ENCODE assay signal across 8 cellular contexts in genomic region chr5:77851229-77852067, GRCh38.
DNase-seq lines count a peak whose midpoint lies in the region; ATAC-seq and TF ChIP-seq lines count a peak whose summit lies in the region.

No MANE protein-coding gene starts in this region.

- H3K36me3 Mint-ChIP-seq in WTC11 (no peaks in the 10 kb centered on the region), nephron progenitor cell (ENCODE audit: low read depth) (no peaks in the 10 kb centered on the region)

- ATAC-seq in WTC11 (peak; percentile 6), GM18873 (IDR thresholded peaks at IDR 0.05; ENCODE audit: low FRiP score, unreplicated experiment) (no peak)

- DNase-seq in DMS53 (lab: John Stamatoyannopoulos, UW) (peak; percentile 81), DMS53 treated with DMSO at 0.1 percent for 48 hours (lab: John Stamatoyannopoulos, UW; ENCODE audit: unreplicated experiment) (no peak), WTC11 (ENCODE audit: low spot score) (peak; percentile 57), fibroblast of pulmonary artery (ENCODE audit: low read depth) (peak; percentile 22), nephron progenitor cell (peak; percentile 61), GOT3 (lab: John Stamatoyannopoulos, UW) (no peak), SIG-M5 treated with dmso at 0.1 percent for 504 hours (lab: John Stamatoyannopoulos, UW; ENCODE audit: unreplicated experiment) (no peak)

- POLR2A ChIA-PET in WTC11 (lab: Charles Lee) = no interaction called here

- H3K9me3 Mint-ChIP-seq in WTC11 (no peaks in the 10 kb centered on the region), nephron progenitor cell (no peaks in the 10 kb centered on the region)

- H3K27me3 Mint-ChIP-seq in WTC11 (ENCODE audit: low read depth) (peaks cover 98% of the 10 kb centered on the region), nephron progenitor cell (ENCODE audit: low read depth, poor library complexity) (peaks cover 49% of the 10 kb centered on the region)

- H3K4me3 ChIP-seq in fibroblast of pulmonary artery (replicated peaks; ENCODE audit: low read depth, low read length) = peak overlapping the region; percentile 58

- no peak for TF ChIP-seq CTCF in WTC11 (IDR thresholded peaks at IDR 0.05)
- no peak for TF ChIP-seq CTCF in fibroblast of pulmonary artery (IDR thresholded peaks at IDR 0.05; ENCODE audit: low read length, missing control alignments)
- TF ChIP-seq CTCF in nephron progenitor cell (IDR thresholded peaks at IDR 0.05) = no peak

- H3K4me3 Mint-ChIP-seq in WTC11 (peak overlapping the region; percentile 71), nephron progenitor cell (peak overlapping the region; percentile 84)

- H3K4me1 Mint-ChIP-seq in WTC11 (peaks cover 53% of the 10 kb centered on the region), nephron progenitor cell (peaks cover 88% of the 10 kb centered on the region)

- CTCF ChIA-PET in WTC11 (lab: Charles Lee) = no interaction called here

- no peak overlapping the region for H3K27ac Mint-ChIP-seq in WTC11
- H3K27ac Mint-ChIP-seq in nephron progenitor cell = peak overlapping the region; percentile 56

TF ChIP-seq in WTC11, 78 proteins besides CTCF, POLR2A, EP300 and RAD21:
- TF ChIP-seq ZBTB43 (CRISPR knock-in tag; IDR thresholded peaks at IDR 0.05) = peak; percentile 93
- TF ChIP-seq HMGA2 (CRISPR knock-in tag; IDR thresholded peaks at IDR 0.05) = no peak
- no peak; the same call in 1 of the 2 replicates for TF ChIP-seq NFE2L1 (CRISPR knock-in tag; IDR thresholded peaks at IDR 0.05)
- TF ChIP-seq SMAD3 (CRISPR knock-in tag; IDR thresholded peaks at IDR 0.05; ENCODE audit: borderline replicate concordance) = no peak
- no peak for TF ChIP-seq GRHL2 (CRISPR knock-in tag; IDR thresholded peaks at IDR 0.05; ENCODE audit: insufficient replicate concordance, severe bottlenecking)
- no peak for TF ChIP-seq CREB1 (CRISPR knock-in tag; IDR thresholded peaks at IDR 0.05)
- no peak for TF ChIP-seq ZNF219 (CRISPR knock-in tag; IDR thresholded peaks at IDR 0.05; ENCODE audit: borderline replicate concordance)
- no peak for TF ChIP-seq TCF7 (CRISPR knock-in tag; IDR thresholded peaks at IDR 0.05; ENCODE audit: low read depth)
- no peak for TF ChIP-seq ZNF532 (CRISPR knock-in tag; IDR thresholded peaks at IDR 0.05; ENCODE audit: borderline replicate concordance)
- TF ChIP-seq FOXP1 (CRISPR knock-in tag; IDR thresholded peaks at IDR 0.05; ENCODE audit: borderline replicate concordance) = peak; percentile 16; the same call in 1 of the 2 replicates
- no peak for TF ChIP-seq NR3C1 (CRISPR knock-in tag; conservative IDR thresholded peaks at IDR 0.05; ENCODE audit: low read depth)
- no peak for TF ChIP-seq FOXJ3 (CRISPR knock-in tag; IDR thresholded peaks at IDR 0.05; ENCODE audit: borderline replicate concordance)
- no peak for TF ChIP-seq ZNF416 (CRISPR knock-in tag; IDR thresholded peaks at IDR 0.05)

Comparison
In these comparisons a context has a peak if more than half of its experiments do, and no peak if none do; other contexts are left out.
1. DNase-seq: peak in DMS53 (single experiment), WTC11 (single experiment), fibroblast of pulmonary artery (single experiment) and nephron progenitor cell (single experiment); none in DMS53 treated with DMSO at 0.1 percent for 48 hours (single experiment), GOT3 (single experiment) and SIG-M5 treated with dmso at 0.1 percent for 504 hours (single experiment).